ENCODE assay signal across 9 cellular contexts in the genomic region with DNA sequence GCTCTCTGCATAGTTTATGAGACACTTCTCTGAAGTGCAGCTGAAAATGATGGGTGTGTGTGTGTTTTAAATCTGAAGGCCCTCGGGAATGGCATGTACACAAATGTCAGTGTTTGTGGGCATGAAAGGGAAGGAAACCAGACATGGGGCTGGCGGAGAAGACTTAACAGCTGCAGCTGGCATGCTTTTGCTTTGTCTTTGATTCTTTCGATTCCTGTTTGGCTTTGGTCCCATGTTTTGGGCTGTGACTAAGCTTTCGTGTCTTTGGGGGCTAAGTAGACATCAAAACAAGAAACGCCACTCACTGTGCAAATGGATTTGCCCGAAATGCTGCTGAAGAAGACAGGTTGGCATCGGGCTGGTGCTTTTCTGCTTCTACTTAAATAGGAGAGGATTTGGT.
DNase-seq lines count a peak whose midpoint lies in the region; ATAC-seq, FAIRE-seq and TF ChIP-seq lines count a peak whose summit lies in the region.
"Had no signal": no experiment of that assay in that cellular context is flagged by ENCODE, and none has a peak within 500 bp of the region (broad histone marks: within the 10 kb centered on the region; RNA-seq: fewer than 3 reads in every experiment).

No MANE protein-coding gene starts in this region.

- TF ChIP-seq CTCF in fibroblast of the aortic adventitia (IDR thresholded peaks at IDR 0.05; ENCODE audit: insufficient read depth, low read length): no peak

- H3K4me3 Mint-ChIP-seq in activated CD4-positive, alpha-beta T cell treated with anti-CD3 and anti-CD28 coated beads, Interleukin-2, amount 10 ng/mL, durations not matched to agents 24 days and 14 days: peak overlapping the region; percentile 65

- peaks cover 20% of the 10 kb centered on the region for H3K4me1 Mint-ChIP-seq in activated CD4-positive, alpha-beta T cell treated with anti-CD3 and anti-CD28 coated beads, Interleukin-2, amount 10 ng/mL, durations not matched to agents 24 days and 14 days

- H3K27ac Mint-ChIP-seq in activated CD4-positive, alpha-beta T cell treated with anti-CD3 and anti-CD28 coated beads, Interleukin-2, amount 10 ng/mL, durations not matched to agents 24 days and 14 days: peak overlapping the region; percentile 6

- H3K36me3 Mint-ChIP-seq in activated CD4-positive, alpha-beta T cell treated with anti-CD3 and anti-CD28 coated beads, Interleukin-2, amount 10 ng/mL, durations not matched to agents 24 days and 14 days (ENCODE audit: low read depth): peaks cover 45% of the 10 kb centered on the region

- peak; percentile 94 for ATAC-seq in HG02884 (IDR thresholded peaks at IDR 0.05; ENCODE audit: unreplicated experiment)
- ATAC-seq in HG03520 (IDR thresholded peaks at IDR 0.05; ENCODE audit: unreplicated experiment): no peak
- ATAC-seq: HCT116 had no signal

- no peak overlapping the region for H3K4me3 ChIP-seq in fibroblast of the aortic adventitia (ENCODE audit: low read depth, low read length)

- H3K27me3 Mint-ChIP-seq in activated CD4-positive, alpha-beta T cell treated with anti-CD3 and anti-CD28 coated beads, Interleukin-2, amount 10 ng/mL, durations not matched to agents 24 days and 14 days: no peaks in the 10 kb centered on the region

- DNase-seq in GDM1 (lab: John Stamatoyannopoulos, UW) (peak; percentile 45), fibroblast of the aortic adventitia (ENCODE audit: low read depth) (peak; percentile 49), frontal cortex (ENCODE audit: low spot score in 2 of 2) (no peak), glomerular visceral epithelial cell (ENCODE audit: extremely low spot score) (no peak)
- DNase-seq in activated CD4-positive, alpha-beta T cell treated with anti-CD3 and anti-CD28 coated beads, Interleukin-2, amount 10 ng/mL, durations not matched to agents 24 days and 14 days: peak; percentile 76
- DNase-seq in stimulated activated naive CD4-positive, alpha-beta T cell treated with Interleukin-2 at 50 U/mL for 16 hours (lab: John Stamatoyannopoulos, UW): peak; percentile 4

- FAIRE-seq in frontal cortex (lab: Jason Lieb, UNC): no peak

- intact Hi-C loops in activated CD4-positive, alpha-beta T cell treated with anti-CD3 and anti-CD28 coated beads, Interleukin-2, amount 10 ng/mL, durations not matched to agents 24 days and 14 days (cut with micrococcal nuclease): no loop called here

- peaks cover 21% of the 10 kb centered on the region for H3K9me3 Mint-ChIP-seq in activated CD4-positive, alpha-beta T cell treated with anti-CD3 and anti-CD28 coated beads, Interleukin-2, amount 10 ng/mL, durations not matched to agents 24 days and 14 days

Comparison
In these comparisons a context has a peak if more than half of its experiments do, and no peak if none do; other contexts are left out.
1. DNase-seq: peak in GDM1 (single experiment), activated CD4-positive, alpha-beta T cell treated with anti-CD3 and anti-CD28 coated beads, Interleukin-2, amount 10 ng/mL, durations not matched to agents 24 days and 14 days (single experiment), fibroblast of the aortic adventitia (single experiment) and stimulated activated naive CD4-positive, alpha-beta T cell treated with Interleukin-2 at 50 U/mL for 16 hours (single experiment); none in frontal cortex (0 of 2) and glomerular visceral epithelial cell (single experiment).